Comparison of ENCODE assay signal across 8 cellular contexts in genomic region chr9:33130501-33130900, GRCh38. TPM values are rescaled to one million over a fixed set of nuclear protein-coding genes. Genes with fewer than 3 reads are reported as not detected.
DNase-seq lines count a peak whose midpoint lies in the region; ATAC-seq, FAIRE-seq and TF ChIP-seq lines count a peak whose summit lies in the region.

No MANE protein-coding gene starts in this region.

- H3K4me3 Mint-ChIP-seq in astrocyte (ENCODE audit: unreplicated experiment) = no peak overlapping the region

- peak overlapping the region; percentile 96 for H3K27ac Mint-ChIP-seq in astrocyte (ENCODE audit: unreplicated experiment)

- intact Hi-C loops in pancreas (cut with DNase I) = no loop called here

- H3K36me3 Mint-ChIP-seq in astrocyte (ENCODE audit: low read depth, unreplicated experiment) = peaks cover 23% of the 10 kb centered on the region

- FAIRE-seq in astrocyte (lab: Jason Lieb, UNC) (no peak), pancreas (lab: Jason Lieb, UNC) (no peak)

- no peaks in the 10 kb centered on the region for H3K27me3 Mint-ChIP-seq in astrocyte (ENCODE audit: low read depth, unreplicated experiment)

- H3K9me3 ChIP-seq in astrocyte (ENCODE audit: insufficient read depth, low read depth, low read length) = no peaks in the 10 kb centered on the region
- no peaks in the 10 kb centered on the region for H3K9me3 ChIP-seq in pancreas

- TF ChIP-seq CTCF in astrocyte (IDR thresholded peaks at IDR 0.05; ENCODE audit: insufficient read depth, low read depth, low read length) (no peak), pancreas (IDR thresholded peaks at IDR 0.05) (no peak)

- H3K9me3 Mint-ChIP-seq in astrocyte (ENCODE audit: unreplicated experiment) = no peaks in the 10 kb centered on the region

- H3K4me3 ChIP-seq in astrocyte (ENCODE audit: insufficient read depth, low read depth, low read length) = no peak overlapping the region
- H3K4me3 ChIP-seq in pancreas = no peak overlapping the region

- H3K4me2 ChIP-seq in astrocyte (ENCODE audit: low read length) = no peak overlapping the region

- H3K27me3 ChIP-seq in astrocyte (ENCODE audit: insufficient read depth, low read length) = no peaks in the 10 kb centered on the region
- no peaks in the 10 kb centered on the region for H3K27me3 ChIP-seq in pancreas

- H3K79me2 ChIP-seq in astrocyte (ENCODE audit: insufficient read depth, low read length) = peaks cover 34% of the 10 kb centered on the region

- H3K36me3 ChIP-seq in astrocyte (ENCODE audit: insufficient read depth, low read length) (no peaks in the 10 kb centered on the region), pancreas (peaks cover 0 to 15% (median 0%) of the 10 kb centered on the region in 3 donors)

- H3K27ac ChIP-seq in astrocyte (ENCODE audit: low read depth, low read length) (no peak overlapping the region), pancreas (peak overlapping the region in 3 of 4 donors; percentile 18 to 57 (median 45))

- 77 to 84% methylated on average over 5 of the region's 5 CpGs for WGBS in pancreas, 2 donors

- peaks cover 75% of the 10 kb centered on the region for H4K20me1 ChIP-seq in astrocyte (ENCODE audit: insufficient read depth, low read length)

- H3K4me1 ChIP-seq in astrocyte (ENCODE audit: insufficient read depth, low read length) (peaks cover 26% of the 10 kb centered on the region), pancreas (peaks cover 6 to 23% (median 7%) of the 10 kb centered on the region in 3 donors)

- ATAC-seq in GM19438 (IDR thresholded peaks at IDR 0.05; ENCODE audit: low read depth, unreplicated experiment) (peak; percentile 49), HG03439 (IDR thresholded peaks at IDR 0.05; ENCODE audit: unreplicated experiment) (peak; percentile 78), pancreas (peak in 2 of 4 donors; percentile 41 to 57)

- no peak overlapping the region for H2AFZ ChIP-seq in astrocyte (ENCODE audit: low read depth, low read length)

- peaks cover 48% of the 10 kb centered on the region for H3K4me1 Mint-ChIP-seq in astrocyte (ENCODE audit: low read depth, unreplicated experiment)

- DNase-seq in COLO829 (ENCODE audit: low spot score) (peak; percentile 34), astrocyte (ENCODE audit: low read depth) (peak; percentile 63), pancreas (no peak), inferior parietal cortex (ENCODE audit: extremely low spot score) (no peak), HuH-7.5 (ENCODE audit: low spot score) (no peak), NCI-H2196 (lab: John Stamatoyannopoulos, UW; ENCODE audit: unreplicated experiment) (no peak)

- no peak overlapping the region for H3K9ac ChIP-seq in astrocyte (ENCODE audit: low read length)

RNA-seq across cellular contexts. Expression of gene B4GALT1, which starts 36.6 kb away (rescaled TPM):
- total RNA-seq in astrocyte (93.1 and 103 TPM in 2 replicates), pancreas (10 to 100 TPM; 16.1 to 54.2 (median 33.7) TPM)
- 10 to 100 TPM in 1 of 2 donors, 1 to 10 TPM in 1; 9.7 to 15.5 TPM for polyA plus RNA-seq in pancreas

RNA-seq across cellular contexts. Expression of gene SMU1, which starts 54.0 kb away (rescaled TPM):
- total RNA-seq in astrocyte = 21.5 and 22.9 TPM in 2 replicates
- total RNA-seq in pancreas = 10 to 100 TPM in 1 of 6 donors, 1 to 10 TPM in 5; 4.5 to 10.3 (median 7.0) TPM
- polyA plus RNA-seq in pancreas = 1 to 10 TPM; 3.5 to 6.5 TPM

Comparison
In these comparisons a context has a peak if more than half of its experiments do, and no peak if none do; other contexts are left out.
1. DNase-seq: peak in COLO829 (single experiment) and astrocyte (single experiment); none in pancreas (0 of 6), inferior parietal cortex (single experiment), HuH-7.5 (single experiment) and NCI-H2196 (single experiment).